In the genomic region with DNA sequence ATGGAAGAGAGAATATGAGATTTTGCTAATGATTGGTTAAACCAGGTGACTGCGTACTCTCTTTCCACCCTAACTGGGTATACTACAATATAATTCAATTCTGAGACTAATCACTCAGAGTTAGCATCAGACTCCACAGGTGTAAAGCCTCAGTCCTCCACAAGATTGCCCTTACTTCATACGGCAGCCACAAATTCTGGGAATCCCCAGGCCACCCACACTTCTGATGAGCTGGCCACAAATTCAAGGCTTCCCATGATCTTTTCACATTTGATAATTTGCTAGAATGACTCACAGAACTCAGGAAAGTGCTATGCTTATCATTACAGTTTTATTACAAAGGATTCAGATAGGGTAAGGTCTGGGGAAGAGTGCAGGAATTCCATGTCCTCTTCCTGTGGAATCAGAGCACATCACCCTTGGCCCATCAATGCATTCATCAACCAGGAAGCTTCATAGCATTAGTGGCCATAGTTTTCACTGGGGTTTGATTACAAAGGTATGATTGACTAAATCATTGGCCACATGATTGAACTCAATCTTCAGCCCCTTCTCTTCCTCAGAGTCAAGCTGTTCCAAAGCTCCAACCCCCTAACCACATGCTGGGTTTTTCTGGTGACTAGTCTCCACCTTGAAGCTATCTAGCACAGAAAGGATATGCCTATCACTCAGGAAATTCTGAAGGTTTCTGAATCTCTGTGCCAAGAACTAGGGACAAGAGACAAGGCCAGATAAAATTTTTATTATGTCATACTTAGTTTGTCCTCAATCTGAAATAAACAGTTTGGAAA, we compare ENCODE assay signal across 18 cellular contexts.
DNase-seq lines count a peak whose midpoint lies in the region; ATAC-seq lines count a peak whose summit lies in the region.
"Had no signal": no experiment of that assay in that cellular context is flagged by ENCODE, and none has a peak within 500 bp of the region (broad histone marks: within the 10 kb centered on the region; RNA-seq: fewer than 3 reads in every experiment).

No MANE protein-coding gene starts in this region.

- H3K36me3 Mint-ChIP-seq in T-helper 2 cell treated with Interferon-gamma antibody and Interleukin-4, amounts not matched to agents 5 μg/mL and 100 μg/mL, for 36 hours (ENCODE audit: low read depth): peaks cover 5% of the 10 kb centered on the region
- H3K36me3 Mint-ChIP-seq: stimulated activated memory B cell treated with anti-CD40 and anti-IgM and Interleukin-4, amounts not matched to agents 10 μg/mL and 1 μg/mL and 100 μg/mL, for 72 hours had no signal

- H3K9me3 Mint-ChIP-seq in T-helper 2 cell treated with Interferon-gamma antibody and Interleukin-4, amounts not matched to agents 5 μg/mL and 100 μg/mL, for 36 hours: peaks cover 8% of the 10 kb centered on the region

- H3K4me3 Mint-ChIP-seq in T-helper 2 cell treated with Interferon-gamma antibody and Interleukin-4, amounts not matched to agents 5 μg/mL and 100 μg/mL, for 36 hours: no peak overlapping the region
- H3K4me3 Mint-ChIP-seq: activated naive CD8-positive, alpha-beta T cell treated with anti-CD3 and anti-CD28 coated beads, Interleukin-2, amount 10 ng/mL, durations not matched to agents 7 days and 5 days; stimulated activated memory B cell treated with anti-CD40 and anti-IgM and Interleukin-4, amounts not matched to agents 10 μg/mL and 1 μg/mL and 100 μg/mL, for 72 hours had no signal

- peaks cover 7% of the 10 kb centered on the region for H3K27me3 Mint-ChIP-seq in T-helper 2 cell treated with Interferon-gamma antibody and Interleukin-4, amounts not matched to agents 5 μg/mL and 100 μg/mL, for 36 hours (ENCODE audit: low read depth)
- H3K27me3 Mint-ChIP-seq: activated naive CD8-positive, alpha-beta T cell treated with anti-CD3 and anti-CD28 coated beads, Interleukin-2, amount 10 ng/mL, durations not matched to agents 7 days and 5 days had no signal

- DNase-seq in activated CD4-positive, alpha-beta T cell treated with anti-CD3 and anti-CD28 coated beads for 4 hours: peak; percentile 11 to 30
- DNase-seq in activated CD4-positive, alpha-beta T cell treated with anti-CD3 and anti-CD28 coated beads for 1 hour: no peak
- peak; percentile 10 for DNase-seq in T-helper 2 cell treated with Interferon-gamma antibody and Interleukin-4, amounts not matched to agents 5 μg/mL and 100 μg/mL, for 36 hours (ENCODE audit: low spot score)
- DNase-seq in amniotic epithelial cell (ENCODE audit: low read depth) (peak; percentile 3), NCI-H1092 (lab: John Stamatoyannopoulos, UW) (no peak)
- DNase-seq in stimulated activated CD4-positive, alpha-beta T cell treated with anti-CD3 and anti-CD28 coated beads, TNF-alpha, amount 100 ng/mL, for 24 hours (ENCODE audit: low read depth in 3 of 3): peak in 2 of 3 experiments; percentile 21 to 28
- DNase-seq: activated naive CD8-positive, alpha-beta T cell treated with anti-CD3 and anti-CD28 coated beads, Interleukin-2, amount 10 ng/mL, durations not matched to agents 7 days and 5 days; esophagus squamous epithelium; H7; KBM-7; PC-3; right cardiac atrium; upper lobe of right lung had no signal

- H3K4me1 Mint-ChIP-seq in T-helper 2 cell treated with Interferon-gamma antibody and Interleukin-4, amounts not matched to agents 5 μg/mL and 100 μg/mL, for 36 hours (ENCODE audit: low read depth): peaks cover 20% of the 10 kb centered on the region

- no peak overlapping the region for H3K27ac Mint-ChIP-seq in T-helper 2 cell treated with Interferon-gamma antibody and Interleukin-4, amounts not matched to agents 5 μg/mL and 100 μg/mL, for 36 hours
- H3K27ac Mint-ChIP-seq: activated naive CD8-positive, alpha-beta T cell treated with anti-CD3 and anti-CD28 coated beads, Interleukin-2, amount 10 ng/mL, durations not matched to agents 7 days and 5 days; stimulated activated memory B cell treated with anti-CD40 and anti-IgM and Interleukin-4, amounts not matched to agents 10 μg/mL and 1 μg/mL and 100 μg/mL, for 72 hours had no signal

- ATAC-seq in GM18511 (IDR thresholded peaks at IDR 0.05; ENCODE audit: unreplicated experiment) (no peak), HG03139 (IDR thresholded peaks at IDR 0.05; ENCODE audit: unreplicated experiment) (no peak)
- ATAC-seq: A549; PC-3; right cardiac atrium; SK-N-SH treated with all-trans-retinoic acid at 6 μM for 48 hours; stimulated activated memory B cell treated with anti-CD40 and anti-IgM and Interleukin-4, amounts not matched to agents 10 μg/mL and 1 μg/mL and 100 μg/mL, for 72 hours; upper lobe of right lung had no signal

Comparison
In these comparisons a context has a peak if more than half of its experiments do, and no peak if none do; other contexts are left out.
1. DNase-seq: peak in activated CD4-positive, alpha-beta T cell treated with anti-CD3 and anti-CD28 coated beads for 4 hours (2 of 2), T-helper 2 cell treated with Interferon-gamma antibody and Interleukin-4, amounts not matched to agents 5 μg/mL and 100 μg/mL, for 36 hours (single experiment), amniotic epithelial cell (single experiment) and stimulated activated CD4-positive, alpha-beta T cell treated with anti-CD3 and anti-CD28 coated beads, TNF-alpha, amount 100 ng/mL, for 24 hours (2 of 3); none in activated CD4-positive, alpha-beta T cell treated with anti-CD3 and anti-CD28 coated beads for 1 hour (single experiment) and NCI-H1092 (single experiment).